Comparison of ENCODE assay signal across 8 cellular contexts in genomic region chr5:176541338-176542134, GRCh38. TPM values are rescaled to one million over a fixed set of nuclear protein-coding genes. Genes with fewer than 3 reads are reported as not detected.
DNase-seq lines count a peak whose midpoint lies in the region; ATAC-seq and TF ChIP-seq lines count a peak whose summit lies in the region.

No MANE protein-coding gene starts in this region.

- no peak overlapping the region for H3K4me3 ChIP-seq in RWPE2 (ENCODE audit: severe bottlenecking)

- H3K36me3 ChIP-seq in RWPE2 (ENCODE audit: low read depth) = no peaks in the 10 kb centered on the region

- H3K27ac ChIP-seq in RWPE2 (ENCODE audit: poor library complexity, severe bottlenecking) = peak overlapping the region; percentile 81

- H3K36me3 Mint-ChIP-seq in activated naive CD4-positive, alpha-beta T cell treated with anti-CD3 and anti-CD28 coated beads, Interleukin-2, amount 50 U/mL, for 72 hours = no peaks in the 10 kb centered on the region

- DNase-seq in NCI-H748 (lab: John Stamatoyannopoulos, UW; ENCODE audit: unreplicated experiment) = peak; percentile 44
- no peak for DNase-seq in NCI-H748 treated with DMSO at 0.1 percent for 48 hours (lab: John Stamatoyannopoulos, UW)
- no peak for DNase-seq in RWPE2 (ENCODE audit: low spot score)
- DNase-seq in activated naive CD4-positive, alpha-beta T cell treated with anti-CD3 and anti-CD28 coated beads, Interleukin-2, amount 50 U/mL, for 72 hours (ENCODE audit: low spot score in 2 of 2) = peak; percentile 71 to 74
- DNase-seq in islet precursor cell = peak; percentile 85
- peak; percentile 60 to 69 for DNase-seq in stimulated activated CD4-positive, alpha-beta T cell treated with anti-CD3 and anti-CD28 coated beads, Interleukin-4, amount 100 ng/mL, for 4 hours

- no peak for TF ChIP-seq CTCF in RWPE2 (IDR thresholded peaks at IDR 0.05; ENCODE audit: poor library complexity, severe bottlenecking)

- peak overlapping the region; percentile 87 to 94 for H3K27ac Mint-ChIP-seq in activated naive CD4-positive, alpha-beta T cell treated with anti-CD3 and anti-CD28 coated beads, Interleukin-2, amount 50 U/mL, for 72 hours

- ATAC-seq in RWPE2 (ENCODE audit: low read depth) (peak; percentile 40), GM21529 (IDR thresholded peaks at IDR 0.05; ENCODE audit: unreplicated experiment) (no peak), HG03280 (IDR thresholded peaks at IDR 0.05; ENCODE audit: unreplicated experiment) (no peak)
- ATAC-seq in activated naive CD4-positive, alpha-beta T cell treated with anti-CD3 and anti-CD28 coated beads, Interleukin-2, amount 50 U/mL, for 72 hours = peak in 1 of 2 donors; percentile 13

- H3K9me3 Mint-ChIP-seq in activated naive CD4-positive, alpha-beta T cell treated with anti-CD3 and anti-CD28 coated beads, Interleukin-2, amount 50 U/mL, for 72 hours = no peaks in the 10 kb centered on the region

- peaks cover 38% of the 10 kb centered on the region for H3K4me1 ChIP-seq in RWPE2 (ENCODE audit: insufficient read depth, poor library complexity, severe bottlenecking)

- no peaks in the 10 kb centered on the region for H3K9me3 ChIP-seq in RWPE2 (ENCODE audit: severe bottlenecking)

- H3K27me3 ChIP-seq in RWPE2 (ENCODE audit: insufficient read depth, poor library complexity, severe bottlenecking) = no peaks in the 10 kb centered on the region

RNA-seq across cellular contexts. Expression of gene RNF44, which starts 4.3 kb away (rescaled TPM):
- total RNA-seq in activated naive CD4-positive, alpha-beta T cell treated with anti-CD3 and anti-CD28 coated beads, Interleukin-2, amount 50 U/mL, for 72 hours = 100 to 1,000 TPM in 1 of 2 donors, 10 to 100 TPM in 1; 83.5 to 136 TPM

RNA-seq across cellular contexts. Expression of gene CDHR2, which starts 7.6 kb away (rescaled TPM):
- total RNA-seq in activated naive CD4-positive, alpha-beta T cell treated with anti-CD3 and anti-CD28 coated beads, Interleukin-2, amount 50 U/mL, for 72 hours = under 1 TPM; 0.05 to 0.54 TPM

Comparison
In these comparisons a context has a peak if more than half of its experiments do, and no peak if none do; other contexts are left out.
1. DNase-seq: peak in NCI-H748 (single experiment), activated naive CD4-positive, alpha-beta T cell treated with anti-CD3 and anti-CD28 coated beads, Interleukin-2, amount 50 U/mL, for 72 hours (2 of 2), islet precursor cell (single experiment) and stimulated activated CD4-positive, alpha-beta T cell treated with anti-CD3 and anti-CD28 coated beads, Interleukin-4, amount 100 ng/mL, for 4 hours (2 of 2); none in NCI-H748 treated with DMSO at 0.1 percent for 48 hours (single experiment) and RWPE2 (single experiment).